In the genomic region with DNA sequence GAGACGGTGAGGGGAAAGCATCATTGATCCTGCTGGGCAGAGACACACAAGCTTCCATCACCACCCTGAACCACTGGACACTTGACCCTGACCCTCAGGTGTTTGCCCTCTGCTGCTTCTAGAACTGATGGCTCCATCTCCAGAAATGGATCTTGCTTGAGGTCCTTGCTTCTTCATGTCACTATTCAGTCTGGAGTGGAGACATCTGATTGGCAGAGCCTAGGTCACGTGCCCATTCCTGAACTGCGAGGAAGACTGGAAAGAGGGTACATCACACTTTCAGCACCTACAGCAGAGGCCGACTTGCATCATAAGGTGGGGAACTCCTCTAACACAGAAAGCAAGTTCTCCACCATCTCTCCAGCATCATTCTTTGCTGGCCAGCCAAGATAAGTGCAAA, we compare ENCODE assay signal across 23 cellular contexts.
DNase-seq lines count a peak whose midpoint lies in the region; ATAC-seq, FAIRE-seq and TF ChIP-seq lines count a peak whose summit lies in the region.
"Had no signal": no experiment of that assay in that cellular context is flagged by ENCODE, and none has a peak within 500 bp of the region (broad histone marks: within the 10 kb centered on the region; RNA-seq: fewer than 3 reads in every experiment).

No MANE protein-coding gene starts in this region.

- H2BK12ac ChIP-seq in neuronal stem cell (ENCODE audit: low read length), result no peak overlapping the region

- peaks cover 17% of the 10 kb centered on the region for H3K36me3 Mint-ChIP-seq in WTC11
- H3K36me3 Mint-ChIP-seq in activated CD4-positive, alpha-beta memory T cell treated with anti-CD3 and anti-CD28 coated beads, Interleukin-2, amount 10 ng/mL, durations not matched to agents 7 days and 5 days (ENCODE audit: low read depth), result no peaks in the 10 kb centered on the region
- H3K36me3 Mint-ChIP-seq: CD14-positive monocyte had no signal

- TF ChIP-seq CTCF in WTC11 (IDR thresholded peaks at IDR 0.05) (no peak), bronchial epithelial cell (IDR thresholded peaks at IDR 0.05; ENCODE audit: insufficient read depth, low read length, severe bottlenecking) (no peak)

- H3K4me3 Mint-ChIP-seq in WTC11, result no peak overlapping the region
- no peak overlapping the region for H3K4me3 Mint-ChIP-seq in activated CD4-positive, alpha-beta memory T cell treated with anti-CD3 and anti-CD28 coated beads, Interleukin-2, amount 10 ng/mL, durations not matched to agents 7 days and 5 days
- H3K4me3 Mint-ChIP-seq: CD14-positive monocyte; CD4-positive, alpha-beta memory T cell; GM23338; H9 had no signal

- H3K27ac ChIP-seq in neuronal stem cell (replicated peaks; ENCODE audit: low read length), result no peak overlapping the region
- H3K27ac ChIP-seq: A549; BLaER1 treated with 17β-estradiol and CSF1 and Interleukin-3, amounts not matched to agents 10 nM and 100 nM had no signal

- ATAC-seq in WTC11, result no peak
- ATAC-seq: A549, GM23338, HCT116 had no signal

- no peak overlapping the region for H2AK5ac ChIP-seq in neuronal stem cell (ENCODE audit: low read depth, low read length)

- H3K14ac ChIP-seq in neuronal stem cell (ENCODE audit: low read length), result peak overlapping the region; percentile 8

- H3K27ac Mint-ChIP-seq in WTC11, result no peak overlapping the region
- no peak overlapping the region for H3K27ac Mint-ChIP-seq in activated CD4-positive, alpha-beta memory T cell treated with anti-CD3 and anti-CD28 coated beads, Interleukin-2, amount 10 ng/mL, durations not matched to agents 7 days and 5 days
- H3K27ac Mint-ChIP-seq: CD14-positive monocyte; CD4-positive, alpha-beta memory T cell; GM23338; H9 had no signal

- H3K4me3 ChIP-seq in bronchial epithelial cell (ENCODE audit: low read depth, low read length) (no peak overlapping the region), neuronal stem cell (ENCODE audit: low read length in 2 of 2) (no peak overlapping the region)
- H3K4me3 ChIP-seq: A549; BLaER1 treated with 17β-estradiol and CSF1 and Interleukin-3, amounts not matched to agents 10 nM and 100 nM; GM23338 had no signal

- H2BK5ac ChIP-seq in neuronal stem cell (ENCODE audit: low read length), result no peak overlapping the region

- no peak overlapping the region for H3K9ac ChIP-seq in neuronal stem cell (ENCODE audit: low read depth, low read length, poor library complexity)
- H3K9ac ChIP-seq: BLaER1 treated with 17β-estradiol and CSF1 and Interleukin-3, amounts not matched to agents 10 nM and 100 nM had no signal

- H3K27me3 Mint-ChIP-seq in WTC11 (ENCODE audit: low read depth), result no peaks in the 10 kb centered on the region; the same call in 1 of the 2 replicates
- H3K27me3 Mint-ChIP-seq in activated CD4-positive, alpha-beta memory T cell treated with anti-CD3 and anti-CD28 coated beads, Interleukin-2, amount 10 ng/mL, durations not matched to agents 7 days and 5 days, result peaks cover 41% of the 10 kb centered on the region

- no peaks in the 10 kb centered on the region for H3K4me1 ChIP-seq in neuronal stem cell (ENCODE audit: control insufficient read depth in 2 of 2, insufficient read depth in 1 of 2, low read depth in 1 of 2, low read length in 2 of 2)
- H3K4me1 ChIP-seq: A549; BE2C; BLaER1 treated with 17β-estradiol and CSF1 and Interleukin-3, amounts not matched to agents 10 nM and 100 nM; Caco-2 had no signal

- H3K18ac ChIP-seq in neuronal stem cell (ENCODE audit: low read length), result peak overlapping the region; percentile 64

- no peak overlapping the region for H3K4me2 ChIP-seq in neuronal stem cell (ENCODE audit: insufficient read depth, low read length, poor library complexity, severe bottlenecking)
- H3K4me2 ChIP-seq: A549; BLaER1 treated with 17β-estradiol and CSF1 and Interleukin-3, amounts not matched to agents 10 nM and 100 nM; GM23338 had no signal

- H3K9me3 ChIP-seq in neuronal stem cell (replicated peaks in 1 of 2; ENCODE audit: control insufficient read depth in 2 of 2, insufficient read depth in 1 of 2, low read depth in 1 of 2, low read length in 2 of 2), result peaks cover 4 to 11% of the 10 kb centered on the region in 2 donors
- H3K9me3 ChIP-seq: BE2C had no signal

- H3K4ac ChIP-seq in neuronal stem cell (ENCODE audit: low read length), result no peak overlapping the region

- H3K36me3 ChIP-seq in bronchial epithelial cell (ENCODE audit: control insufficient read depth, insufficient read depth, low read length) (no peaks in the 10 kb centered on the region), neuronal stem cell (replicated peaks in 1 of 2; ENCODE audit: control insufficient read depth in 2 of 2, insufficient read depth in 2 of 2, low read length in 2 of 2) (no peaks in the 10 kb centered on the region)
- H3K36me3 ChIP-seq: BE2C; BLaER1 treated with 17β-estradiol and CSF1 and Interleukin-3, amounts not matched to agents 10 nM and 100 nM had no signal

- peak; percentile 75 for FAIRE-seq in HTR-8/SVneo (lab: Jason Lieb, UNC)
- FAIRE-seq in bronchial epithelial cell (lab: Jason Lieb, UNC), result peak; percentile 32
- FAIRE-seq: A549, G401.6, GM19239 had no signal

- H3K4me1 Mint-ChIP-seq in WTC11, result no peaks in the 10 kb centered on the region
- no peaks in the 10 kb centered on the region for H3K4me1 Mint-ChIP-seq in activated CD4-positive, alpha-beta memory T cell treated with anti-CD3 and anti-CD28 coated beads, Interleukin-2, amount 10 ng/mL, durations not matched to agents 7 days and 5 days
- H3K4me1 Mint-ChIP-seq: CD4-positive, alpha-beta memory T cell; GM23338; H9 had no signal

- POLR2A ChIA-PET in WTC11 (lab: Charles Lee), result no interaction called here
- POLR2A ChIA-PET in activated CD4-positive, alpha-beta memory T cell treated with anti-CD3 and anti-CD28 coated beads, Interleukin-2, amount 10 ng/mL, durations not matched to agents 7 days and 5 days (lab: Charles Lee), result no interaction called here

- DNase-seq in HTR-8/SVneo (ENCODE audit: insufficient read length, low spot score) (no peak), WTC11 (ENCODE audit: low spot score) (no peak), bronchial epithelial cell (ENCODE audit: low read depth) (no peak), neuronal stem cell (ENCODE audit: low spot score) (no peak), pons (ENCODE audit: low spot score) (no peak), CD1c-positive myeloid dendritic cell (ENCODE audit: extremely low spot score) (no peak)
- DNase-seq in activated CD4-positive, alpha-beta memory T cell treated with anti-CD3 and anti-CD28 coated beads, Interleukin-2, amount 10 ng/mL, durations not matched to agents 7 days and 5 days, result no peak
- DNase-seq: 8988T; ACHN; AML-193; BE2C; Caco-2; CD4-positive, alpha-beta memory T cell; DMS153; DND-41; H9 had no signal

- H3K23ac ChIP-seq in neuronal stem cell (ENCODE audit: low read depth, low read length, poor library complexity), result no peak overlapping the region

- peaks cover 6% of the 10 kb centered on the region for H3K27me3 ChIP-seq in bronchial epithelial cell (ENCODE audit: control insufficient read depth, insufficient read depth, low read length)
- peaks cover 0 to 11% (median 2%) of the 10 kb centered on the region in 3 experiments for H3K27me3 ChIP-seq in neuronal stem cell (ENCODE audit: control insufficient read depth in 3 of 3, insufficient read depth in 3 of 3, low read depth in 1 of 3, low read length in 3 of 3)
- H3K27me3 ChIP-seq: BE2C; BLaER1 treated with 17β-estradiol and CSF1 and Interleukin-3, amounts not matched to agents 10 nM and 100 nM had no signal

- no peak overlapping the region for H2BK120ac ChIP-seq in neuronal stem cell (ENCODE audit: low read depth, low read length)

- no CpG with 5 or more reads among the region's 4 CpGs for WGBS in neuronal stem cell (ENCODE audit: extremely low coverage in 2 of 2, insufficient read length in 2 of 2, insufficient replicate concordance in 1 of 2), 2 donors

- H3K79me1 ChIP-seq in neuronal stem cell (ENCODE audit: low read depth, low read length), result no peaks in the 10 kb centered on the region

- H3K9me3 Mint-ChIP-seq in WTC11, result peaks cover 35% of the 10 kb centered on the region
- peaks cover 9% of the 10 kb centered on the region for H3K9me3 Mint-ChIP-seq in activated CD4-positive, alpha-beta memory T cell treated with anti-CD3 and anti-CD28 coated beads, Interleukin-2, amount 10 ng/mL, durations not matched to agents 7 days and 5 days

- no peak overlapping the region for H4K91ac ChIP-seq in neuronal stem cell (ENCODE audit: low read depth, low read length, poor library complexity)

- no peak overlapping the region for H2AFZ ChIP-seq in neuronal stem cell (ENCODE audit: low read length)
- H2AFZ ChIP-seq: GM23338 had no signal

- CTCF ChIA-PET in WTC11 (lab: Charles Lee), result no interaction called here
- CTCF ChIA-PET in activated CD4-positive, alpha-beta memory T cell treated with anti-CD3 and anti-CD28 coated beads, Interleukin-2, amount 10 ng/mL, durations not matched to agents 7 days and 5 days (lab: Charles Lee), result no interaction called here

- H4K8ac ChIP-seq in neuronal stem cell (ENCODE audit: low read depth, low read length), result no peak overlapping the region

- H2BK15ac ChIP-seq in neuronal stem cell (ENCODE audit: low read length), result no peak overlapping the region

TF ChIP-seq in WTC11, 78 proteins besides CTCF, POLR2A, EP300 and RAD21 (continues in another document):
- TF ChIP-seq, protein P1, sequence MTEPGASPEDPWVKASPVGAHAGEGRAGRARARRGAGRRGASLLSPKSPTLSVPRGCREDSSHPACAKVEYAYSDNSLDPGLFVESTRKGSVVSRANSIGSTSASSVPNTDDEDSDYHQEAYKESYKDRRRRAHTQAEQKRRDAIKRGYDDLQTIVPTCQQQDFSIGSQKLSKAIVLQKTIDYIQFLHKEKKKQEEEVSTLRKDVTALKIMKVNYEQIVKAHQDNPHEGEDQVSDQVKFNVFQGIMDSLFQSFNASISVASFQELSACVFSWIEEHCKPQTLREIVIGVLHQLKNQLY (CRISPR knock-in tag; IDR thresholded peaks at IDR 0.05), result no peak
- TF ChIP-seq OVOL2 (CRISPR knock-in tag; IDR thresholded peaks at IDR 0.05; ENCODE audit: borderline replicate concordance) (no peak), CREM (CRISPR knock-in tag; IDR thresholded peaks at IDR 0.05) (no peak)
- TF ChIP-seq, protein P2, sequence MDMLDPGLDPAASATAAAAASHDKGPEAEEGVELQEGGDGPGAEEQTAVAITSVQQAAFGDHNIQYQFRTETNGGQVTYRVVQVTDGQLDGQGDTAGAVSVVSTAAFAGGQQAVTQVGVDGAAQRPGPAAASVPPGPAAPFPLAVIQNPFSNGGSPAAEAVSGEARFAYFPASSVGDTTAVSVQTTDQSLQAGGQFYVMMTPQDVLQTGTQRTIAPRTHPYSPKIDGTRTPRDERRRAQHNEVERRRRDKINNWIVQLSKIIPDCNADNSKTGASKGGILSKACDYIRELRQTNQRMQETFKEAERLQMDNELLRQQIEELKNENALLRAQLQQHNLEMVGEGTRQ (CRISPR knock-in tag; IDR thresholded peaks at IDR 0.05), result peak; percentile 39; the same call in 1 of the 2 replicates
